Comparison of ENCODE assay signal across 8 cellular contexts in the genomic region with DNA sequence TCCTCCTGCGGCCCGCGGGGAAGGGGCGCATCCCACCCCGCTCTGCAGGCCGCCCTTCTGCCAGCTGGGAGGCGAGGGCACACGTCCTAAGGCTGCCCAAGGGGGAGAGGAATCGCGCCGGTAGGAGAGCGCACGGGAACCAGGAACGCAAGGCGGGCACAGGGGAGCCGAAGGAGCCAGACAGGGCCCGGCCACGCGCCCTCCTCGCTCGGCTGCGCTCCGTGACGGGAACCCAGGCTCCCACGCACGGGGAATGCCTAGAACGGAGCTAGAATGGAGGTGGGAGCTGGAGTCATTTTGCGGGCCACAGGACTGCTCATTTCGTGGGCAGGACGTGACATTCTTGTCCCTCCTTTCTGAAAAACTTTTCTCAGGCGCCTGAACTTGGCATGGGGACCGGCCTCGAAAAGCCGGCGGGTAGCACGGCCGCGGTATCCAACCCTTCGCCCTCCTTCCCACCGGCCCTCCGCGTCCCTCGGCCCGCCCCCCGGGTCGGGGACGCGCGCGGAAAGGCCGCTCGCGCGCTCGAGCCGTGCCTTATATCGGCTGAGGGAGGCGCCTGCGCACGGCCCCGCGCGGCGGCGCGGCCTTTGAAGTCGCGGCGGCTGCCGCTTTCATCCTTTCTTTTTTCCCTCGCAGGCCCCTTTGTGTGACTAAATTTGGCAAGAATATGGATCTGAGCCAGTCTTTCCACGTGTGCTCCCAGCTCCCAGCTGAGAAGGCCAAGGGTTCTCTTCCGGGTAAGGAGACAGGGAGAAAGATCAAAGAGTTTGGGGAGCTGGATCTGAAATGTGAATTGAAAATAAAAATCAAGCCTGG. TPM values are rescaled to one million over a fixed set of nuclear protein-coding genes. Genes with fewer than 3 reads are reported as not detected.
DNase-seq lines count a peak whose midpoint lies in the region; ATAC-seq lines count a peak whose summit lies in the region.

No MANE protein-coding gene starts in this region.

- DNase-seq in DMS53 (lab: John Stamatoyannopoulos, UW) = peak; percentile 93
- DNase-seq in GM23248 = peak; percentile 38
- DNase-seq in MV-4-11 (lab: John Stamatoyannopoulos, UW) = peak; percentile 21
- peak; percentile 72 to 75 for DNase-seq in activated CD4-positive, alpha-beta T cell treated with anti-CD3 and anti-CD28 coated beads for 4 hours
- DNase-seq in memory B cell (ENCODE audit: low spot score in 2 of 2) = no peak
- DNase-seq in stimulated activated CD8-positive, alpha-beta memory T cell treated with anti-CD3 and anti-CD28 coated beads, Interleukin-2, amount 100 ng/mL, for 48 hours (ENCODE audit: low read depth in 2 of 2) = peak; percentile 57 to 58
- DNase-seq in SKM-1 (lab: John Stamatoyannopoulos, UW; ENCODE audit: unreplicated experiment) = no peak

- H3K36me3 Mint-ChIP-seq in memory B cell = no peaks in the 10 kb centered on the region

- H3K27ac ChIP-seq in GM23248 = no peak overlapping the region
- H3K27ac ChIP-seq in ectodermal cell (ENCODE audit: insufficient read depth, low read depth, low read length, poor library complexity, severe bottlenecking) = peak overlapping the region; percentile 68

- H2AFZ ChIP-seq in GM23248 = peak overlapping the region; percentile 71

- peaks cover 64% of the 10 kb centered on the region for H3K27me3 ChIP-seq in GM23248 (replicated peaks; ENCODE audit: insufficient read depth)
- H3K27me3 ChIP-seq in ectodermal cell (ENCODE audit: control insufficient read depth, insufficient read depth, low read length, poor library complexity, severe bottlenecking) = peaks cover 59% of the 10 kb centered on the region

- H3F3A ChIP-seq in GM23248 (ENCODE audit: insufficient read depth) = no peaks in the 10 kb centered on the region

- in situ Hi-C loops in GM23248 (cut with MboI) = no loop called here

- no peaks in the 10 kb centered on the region for H3K36me3 ChIP-seq in GM23248 (ENCODE audit: low read depth)
- no peaks in the 10 kb centered on the region for H3K36me3 ChIP-seq in ectodermal cell (ENCODE audit: control insufficient read depth, insufficient read depth, low read length)

- ATAC-seq in memory B cell (ENCODE audit: low read depth) = peak; percentile 46

- H3K9ac ChIP-seq in GM23248 = no peak overlapping the region

- peaks cover 29% of the 10 kb centered on the region for H3K27me3 Mint-ChIP-seq in memory B cell

- 2 to 4% methylated on average over 36 to 60 of the region's 73 CpGs for WGBS in GM23248 (ENCODE audit: low coverage in 1 of 2, low lambda C conversion rate in 2 of 2, missing lambda C conversion rate in 2 of 2), 2 experiments
- WGBS in ectodermal cell, 2 experiments = 0 to 1% methylated on average over 73 of the region's 73 CpGs

- no peaks in the 10 kb centered on the region for H3K9me3 Mint-ChIP-seq in memory B cell

- H3K79me2 ChIP-seq in GM23248 (ENCODE audit: insufficient read depth) = no peaks in the 10 kb centered on the region

- H3K27ac Mint-ChIP-seq in memory B cell = no peak overlapping the region

- no peaks in the 10 kb centered on the region for H3K4me1 ChIP-seq in GM23248 (ENCODE audit: insufficient read depth)
- peaks cover 34% of the 10 kb centered on the region for H3K4me1 ChIP-seq in ectodermal cell (ENCODE audit: control insufficient read depth, insufficient read depth, low read length)

- H3K4me2 ChIP-seq in GM23248 (ENCODE audit: unreplicated experiment) = peak overlapping the region; percentile 69

- peaks cover 15% of the 10 kb centered on the region for H3K4me1 Mint-ChIP-seq in memory B cell

- no peaks in the 10 kb centered on the region for H4K20me1 ChIP-seq in GM23248 (ENCODE audit: insufficient read depth)

- H3K4me3 ChIP-seq in GM23248 (peak overlapping the region; percentile 60), ectodermal cell (ENCODE audit: insufficient read depth, low read depth, low read length) (peak overlapping the region; percentile 51)

- peak overlapping the region; percentile 72 for H3K4me3 Mint-ChIP-seq in memory B cell

- no peaks in the 10 kb centered on the region for H3K9me2 ChIP-seq in GM23248 (ENCODE audit: insufficient read depth)

- H3K9me3 ChIP-seq in GM23248 (ENCODE audit: low read depth) = no peaks in the 10 kb centered on the region
- no peaks in the 10 kb centered on the region for H3K9me3 ChIP-seq in ectodermal cell (ENCODE audit: control insufficient read depth, low read length)

RNA-seq across cellular contexts. Expression of a gene that starts 4.3 kb away (rescaled TPM):
- total RNA-seq in GM23248 (2014; rRNA removed; shearing (Covaris generic)) = not detected in 2 replicates
- polyA plus RNA-seq in GM23248 (2016; fragmentation: Nextera tagmentation; extraction: Ambion mirVana) = 0.23 TPM in 1 of 2 replicates, not detected in the other
- 72.9 TPM for polyA plus RNA-seq in ectodermal cell (2013, experiment 1 of 4)
- polyA plus RNA-seq in ectodermal cell (2013, experiment 2 of 4) = 74.9 TPM
- polyA plus RNA-seq in ectodermal cell (2013, experiment 3 of 4) = 69.3 TPM
- polyA plus RNA-seq in ectodermal cell (2013, experiment 4 of 4) = 82.9 TPM

Comparison
In these comparisons a context has a peak if more than half of its experiments do, and no peak if none do; other contexts are left out.
1. DNase-seq: peak in DMS53 (single experiment), GM23248 (single experiment), MV-4-11 (single experiment), activated CD4-positive, alpha-beta T cell treated with anti-CD3 and anti-CD28 coated beads for 4 hours (2 of 2) and stimulated activated CD8-positive, alpha-beta memory T cell treated with anti-CD3 and anti-CD28 coated beads, Interleukin-2, amount 100 ng/mL, for 48 hours (2 of 2); none in memory B cell (0 of 2) and SKM-1 (single experiment).